8 cellular contexts compared by ENCODE assay signal in the genomic region with DNA sequence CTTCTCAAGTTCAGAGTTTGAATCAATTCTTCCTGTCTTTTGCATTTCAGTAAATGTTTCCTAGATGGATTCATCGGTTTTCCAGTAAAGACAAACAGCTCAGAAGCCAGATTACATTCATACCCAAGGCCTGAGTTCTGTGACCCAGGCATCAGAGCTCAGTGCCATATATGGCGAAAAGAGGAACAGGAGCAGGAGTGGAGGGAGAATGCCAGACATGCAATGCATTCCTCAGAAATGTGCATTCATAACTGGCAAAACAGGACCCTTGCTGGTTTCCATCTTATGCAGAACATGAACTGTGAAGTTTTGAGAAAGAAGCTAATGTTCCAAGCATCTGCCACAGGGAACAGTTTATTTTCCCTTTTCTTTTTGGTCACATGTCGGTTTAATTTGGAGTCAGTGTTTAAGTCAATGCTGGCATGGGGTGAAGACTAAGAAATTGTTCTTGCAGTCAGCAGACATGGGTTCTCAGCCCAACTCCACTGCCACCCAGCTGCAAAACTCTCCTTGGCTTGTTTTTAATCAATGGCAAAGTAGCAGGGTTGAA.
A peak's percentile ranks its signal among the peaks of the same experiment; 100 is the strongest.
DNase-seq lines count a peak whose midpoint lies in the region; ATAC-seq and TF ChIP-seq lines count a peak whose summit lies in the region.

No MANE protein-coding gene starts in this region.

- H3K27me3 ChIP-seq in heart right ventricle = no peaks in the 10 kb centered on the region
- H3K27me3 ChIP-seq in CD4-positive, alpha-beta memory T cell (ENCODE audit: insufficient read depth, low read length) = no peaks in the 10 kb centered on the region

- DNase-seq in GDM1 (lab: John Stamatoyannopoulos, UW) (peak; percentile 43), heart right ventricle (no peak), sciatic nerve (ENCODE audit: low spot score) (no peak), NCI-H748 (lab: John Stamatoyannopoulos, UW; ENCODE audit: unreplicated experiment) (no peak)
- no peak for DNase-seq in CD4-positive, alpha-beta memory T cell

- peak overlapping the region in 1 of 7 donors; percentile 54 for H3K27ac Mint-ChIP-seq in CD4-positive, alpha-beta memory T cell

- H3K27me3 Mint-ChIP-seq in CD4-positive, alpha-beta memory T cell = no peaks in the 10 kb centered on the region

- H3K9me3 Mint-ChIP-seq in CD4-positive, alpha-beta memory T cell = no peaks in the 10 kb centered on the region

- peaks cover 5 to 32% (median 17%) of the 10 kb centered on the region in 4 donors for H3K4me1 Mint-ChIP-seq in CD4-positive, alpha-beta memory T cell

- no peaks in the 10 kb centered on the region for H3K36me3 ChIP-seq in heart right ventricle
- no peaks in the 10 kb centered on the region for H3K36me3 ChIP-seq in CD4-positive, alpha-beta memory T cell (ENCODE audit: insufficient read depth, low read length)

- no peak for TF ChIP-seq CTCF in heart right ventricle (IDR thresholded peaks at IDR 0.05)

- peaks cover 10 to 30% of the 10 kb centered on the region in 2 donors for H3K36me3 Mint-ChIP-seq in CD4-positive, alpha-beta memory T cell

- CTCF ChIA-PET in CD4-positive, alpha-beta memory T cell (lab: Charles Lee; ENCODE audit: partially characterized antibody) = interaction anchor here (0.6 kb wide), 1 partner anchor 588 kb away, joined by 3 read pairs; no protein-coding TSS in a partner anchor

- peaks cover 14 to 92% (median 71%) of the 10 kb centered on the region in 9 donors for H3K4me1 ChIP-seq in heart right ventricle
- no peaks in the 10 kb centered on the region for H3K4me1 ChIP-seq in CD4-positive, alpha-beta memory T cell (ENCODE audit: insufficient read depth, low read length)

- H3K4me3 Mint-ChIP-seq in CD4-positive, alpha-beta memory T cell = no peak overlapping the region

- H3K4me3 ChIP-seq in heart right ventricle = peak overlapping the region in 1 of 10 donors; percentile 1
- H3K4me3 ChIP-seq in CD4-positive, alpha-beta memory T cell (ENCODE audit: low read length in 2 of 2) = no peak overlapping the region

- H3K27ac ChIP-seq in heart right ventricle = peak overlapping the region; percentile 45 to 93 (median 74)
- no peak overlapping the region for H3K27ac ChIP-seq in CD4-positive, alpha-beta memory T cell (ENCODE audit: low read depth, low read length)

- POLR2A ChIA-PET in CD4-positive, alpha-beta memory T cell (lab: Charles Lee; ENCODE audit: partially characterized antibody) = no interaction called here

- WGBS in heart right ventricle, 2 donors = 25 to 34% methylated on average over 3 of the region's 3 CpGs

- no peaks in the 10 kb centered on the region for H3K9me3 ChIP-seq in heart right ventricle
- no peaks in the 10 kb centered on the region for H3K9me3 ChIP-seq in CD4-positive, alpha-beta memory T cell (ENCODE audit: control insufficient read depth in 1 of 2, low read length in 2 of 2)

- ATAC-seq in SK-N-SH treated with all-trans-retinoic acid at 6 μM for 48 hours (peak; percentile 77), heart right ventricle (peak in 5 of 8 donors; percentile 23 to 54 (median 46)), sciatic nerve (peak; percentile 29), HG03354 (IDR thresholded peaks at IDR 0.05; ENCODE audit: poor library complexity, severe bottlenecking, unreplicated experiment) (no peak), HG03520 (IDR thresholded peaks at IDR 0.05; ENCODE audit: unreplicated experiment) (no peak)

- intact Hi-C loops in heart right ventricle (cut with DNase I) (loop anchor here in 3 of 10 donors (5.0 to 10.0 kb wide), 3 partner anchors 113 to 526 kb away; partner anchors contain the start of gene BCL6 (in 1 of the 3)), sciatic nerve (cut with DNase I) (no loop called here)
- intact Hi-C loops in CD4-positive, alpha-beta memory T cell (cut with micrococcal nuclease) = no loop called here

TF ChIP-seq in SK-N-SH treated with all-trans-retinoic acid at 6 μM for 48 hours, 23 proteins besides CTCF, POLR2A, EP300 and RAD21:
- TF ChIP-seq ZC3H10 (CRISPR knock-in tag; IDR thresholded peaks at IDR 0.05) (0 out of 2 replicates have a peak, but pooled peaks have one; percentile 36), TCF4 (CRISPR knock-in tag; IDR thresholded peaks at IDR 0.05; ENCODE audit: borderline replicate concordance) (no peak), ESRRG (CRISPR knock-in tag; IDR thresholded peaks at IDR 0.05) (no peak), ZFP3 (CRISPR knock-in tag; IDR thresholded peaks at IDR 0.05) (0 out of 2 replicates have a peak, but pooled peaks have one; percentile 55), ZNF565 (CRISPR knock-in tag; conservative IDR thresholded peaks at IDR 0.05; ENCODE audit: low read depth) (no peak), GLIS3 (CRISPR knock-in tag; IDR thresholded peaks at IDR 0.05) (no peak), ISL1 (CRISPR knock-in tag; IDR thresholded peaks at IDR 0.05) (peak; percentile 36), SNAI2 (CRISPR knock-in tag; IDR thresholded peaks at IDR 0.05) (no peak), TOX (CRISPR knock-in tag; IDR thresholded peaks at IDR 0.05; ENCODE audit: borderline replicate concordance) (0 out of 2 replicates have a peak, but pooled peaks have one; percentile 34), CSDC2 (CRISPR knock-in tag; IDR thresholded peaks at IDR 0.05) (peak; percentile 79; the same call in 1 of the 2 replicates), PPARA (CRISPR knock-in tag; IDR thresholded peaks at IDR 0.05; ENCODE audit: borderline replicate concordance) (no peak), BACH2 (CRISPR knock-in tag; IDR thresholded peaks at IDR 0.05; ENCODE audit: borderline replicate concordance) (no peak)
- TF ChIP-seq, protein P1, sequence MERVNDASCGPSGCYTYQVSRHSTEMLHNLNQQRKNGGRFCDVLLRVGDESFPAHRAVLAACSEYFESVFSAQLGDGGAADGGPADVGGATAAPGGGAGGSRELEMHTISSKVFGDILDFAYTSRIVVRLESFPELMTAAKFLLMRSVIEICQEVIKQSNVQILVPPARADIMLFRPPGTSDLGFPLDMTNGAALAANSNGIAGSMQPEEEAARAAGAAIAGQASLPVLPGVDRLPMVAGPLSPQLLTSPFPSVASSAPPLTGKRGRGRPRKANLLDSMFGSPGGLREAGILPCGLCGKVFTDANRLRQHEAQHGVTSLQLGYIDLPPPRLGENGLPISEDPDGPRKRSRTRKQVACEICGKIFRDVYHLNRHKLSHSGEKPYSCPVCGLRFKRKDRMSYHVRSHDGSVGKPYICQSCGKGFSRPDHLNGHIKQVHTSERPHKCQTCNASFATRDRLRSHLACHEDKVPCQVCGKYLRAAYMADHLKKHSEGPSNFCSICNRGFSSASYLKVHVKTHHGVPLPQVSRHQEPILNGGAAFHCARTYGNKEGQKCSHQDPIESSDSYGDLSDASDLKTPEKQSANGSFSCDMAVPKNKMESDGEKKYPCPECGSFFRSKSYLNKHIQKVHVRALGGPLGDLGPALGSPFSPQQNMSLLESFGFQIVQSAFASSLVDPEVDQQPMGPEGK (CRISPR knock-in tag; IDR thresholded peaks at IDR 0.05; ENCODE audit: borderline replicate concordance) = 0 out of 2 replicates have a peak, but pooled peaks have one; percentile 14
- TF ChIP-seq, protein P2, sequence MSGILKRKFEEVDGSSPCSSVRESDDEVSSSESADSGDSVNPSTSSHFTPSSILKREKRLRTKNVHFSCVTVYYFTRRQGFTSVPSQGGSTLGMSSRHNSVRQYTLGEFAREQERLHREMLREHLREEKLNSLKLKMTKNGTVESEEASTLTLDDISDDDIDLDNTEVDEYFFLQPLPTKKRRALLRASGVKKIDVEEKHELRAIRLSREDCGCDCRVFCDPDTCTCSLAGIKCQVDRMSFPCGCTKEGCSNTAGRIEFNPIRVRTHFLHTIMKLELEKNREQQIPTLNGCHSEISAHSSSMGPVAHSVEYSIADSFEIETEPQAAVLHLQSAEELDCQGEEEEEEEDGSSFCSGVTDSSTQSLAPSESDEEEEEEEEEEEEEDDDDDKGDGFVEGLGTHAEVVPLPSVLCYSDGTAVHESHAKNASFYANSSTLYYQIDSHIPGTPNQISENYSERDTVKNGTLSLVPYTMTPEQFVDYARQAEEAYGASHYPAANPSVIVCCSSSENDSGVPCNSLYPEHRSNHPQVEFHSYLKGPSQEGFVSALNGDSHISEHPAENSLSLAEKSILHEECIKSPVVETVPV (CRISPR knock-in tag; IDR thresholded peaks at IDR 0.05) = no peak

Comparison
In these comparisons a context has a peak if more than half of its experiments do, and no peak if none do; other contexts are left out.
1. ATAC-seq: peak in SK-N-SH treated with all-trans-retinoic acid at 6 μM for 48 hours (single experiment), heart right ventricle (5 of 8) and sciatic nerve (single experiment); none in HG03354 (single experiment) and HG03520 (single experiment).